8 cellular contexts compared by ENCODE assay signal in genomic region chr2:27086722-27087446, GRCh38. TPM values are rescaled to one million over a fixed set of nuclear protein-coding genes. Genes with fewer than 3 reads are reported as not detected.
DNase-seq lines count a peak whose midpoint lies in the region; ATAC-seq and TF ChIP-seq lines count a peak whose summit lies in the region.

Gene KHK (plus strand): TSS chr2:27086772. CDS start chr2:27087260, 488 bp downstream.

- 0 out of 2 replicates have a peak within 1 kb of the TSS, but pooled peaks have one; percentile 17 for H3K23ac ChIP-seq in IMR-90 (ENCODE audit: low read depth, low read length)

- BruUV-seq in IMR-90 (replicated peaks; lab: Mats Ljungman, UMichigan), result no TSS peak

- H4K91ac ChIP-seq in IMR-90 (ENCODE audit: insufficient read depth, low read depth, low read length), result peak within 1 kb of the TSS; percentile 58

- no peak within 1 kb of the TSS for H2BK20ac ChIP-seq in IMR-90 (ENCODE audit: low read depth, low read length)

- TF ChIP-seq CTCF in IMR-90 (conservative IDR thresholded peaks at IDR 0.05; ENCODE audit: low read depth, low read length) (no peak), VCaP (conservative IDR thresholded peaks at IDR 0.05) (peak; percentile 43), fibroblast of pulmonary artery (IDR thresholded peaks at IDR 0.05; ENCODE audit: low read length, missing control alignments) (no peak), osteoblast (IDR thresholded peaks at IDR 0.05; ENCODE audit: extremely low read depth, low read depth, low read length) (no peak)

- peak within 1 kb of the TSS; percentile 99 for H3K4me2 ChIP-seq in IMR-90 (ENCODE audit: low read depth, low read length)
- H3K4me2 ChIP-seq in osteoblast (ENCODE audit: insufficient read depth, low read length), result peak within 1 kb of the TSS; percentile 79

- intact Hi-C loops in IMR-90 (cut with micrococcal nuclease), result loop anchor here (1.0 to 5.0 kb wide), 2 partner anchors 37 to 240 kb away; partner anchors contain the start of gene DPYSL5

- peaks cover 0 to 21% of the 10 kb centered on the region in 2 experiments; a peak in 2 of 4 replicates for H3K79me1 ChIP-seq in IMR-90 (ENCODE audit: low read depth in 1 of 2, low read length in 2 of 2)

- H4K8ac ChIP-seq in IMR-90 (ENCODE audit: low read depth in 2 of 2, low read length in 2 of 2), result peak within 1 kb of the TSS; percentile 55 to 76; a peak in 2 of 4 replicates

- H3K36me3 Mint-ChIP-seq in CD8-positive, alpha-beta memory T cell, result peaks cover 0 to 2% (median 0%) of the 10 kb centered on the region in 3 donors

- DNase-seq in CD8-positive, alpha-beta memory T cell, result peak in 1 of 5 donors; percentile 16
- DNase-seq in IMR-90, result no peak
- no peak for DNase-seq in fibroblast of pulmonary artery (ENCODE audit: low read depth)
- peak; percentile 87 for DNase-seq in osteoblast (ENCODE audit: insufficient read length, low spot score, missing footprints)
- no peak for DNase-seq in NCI-H1930 (lab: John Stamatoyannopoulos, UW)

- peak within 1 kb of the TSS; percentile 52 to 94 (median 77) for H3K27ac Mint-ChIP-seq in CD8-positive, alpha-beta memory T cell

- no peaks in the 10 kb centered on the region for H3K27me3 ChIP-seq in CD8-positive, alpha-beta memory T cell (ENCODE audit: insufficient read depth, low read length, poor library complexity, severe bottlenecking)
- H3K27me3 ChIP-seq in IMR-90 (ENCODE audit: control insufficient read depth, insufficient read depth, low read length), result no peaks in the 10 kb centered on the region
- H3K27me3 ChIP-seq in osteoblast (ENCODE audit: insufficient read depth, low read length), result no peaks in the 10 kb centered on the region

- POLR2A ChIA-PET in CD8-positive, alpha-beta memory T cell (lab: Charles Lee), result interaction anchor here (0.9 to 3.8 kb wide), 7 partner anchors 9 to 285 kb away, joined by 3 to 24 read pairs (median 3); partner anchors contain the start of genes AGBL5 and OST4
- POLR2A ChIA-PET in IMR-90 (lab: Charles Lee; ENCODE audit: unreplicated experiment), result no interaction called here

- peak within 1 kb of the TSS; percentile 91 for H2AK9ac ChIP-seq in IMR-90 (replicated peaks; ENCODE audit: low read depth, low read length, poor library complexity)

- no peak within 1 kb of the TSS for H3K18ac ChIP-seq in IMR-90 (ENCODE audit: low read depth, low read length)

- no peak for TF ChIP-seq RAD21 in IMR-90 (IDR thresholded peaks at IDR 0.05; ENCODE audit: low read length)

- ATAC-seq in GM18909 (IDR thresholded peaks at IDR 0.05; ENCODE audit: poor library complexity, unreplicated experiment), result peak; percentile 7
- peak; percentile 4 for ATAC-seq in IMR-90 (ENCODE audit: low read depth)
- no peak for ATAC-seq in HG03571 (IDR thresholded peaks at IDR 0.05; ENCODE audit: unreplicated experiment)

- peaks cover 3% of the 10 kb centered on the region for H3K79me2 ChIP-seq in osteoblast (ENCODE audit: insufficient read depth, low read length)

- H3K9ac ChIP-seq in IMR-90 (ENCODE audit: low read depth, low read length), result peak within 1 kb of the TSS; percentile 65

- H4K20me1 ChIP-seq in IMR-90 (ENCODE audit: insufficient read depth, low read length) (peaks cover 2% of the 10 kb centered on the region; the same call in 1 of the 2 replicates), osteoblast (ENCODE audit: insufficient read depth, low read length) (peaks cover 20% of the 10 kb centered on the region)

- no peaks in the 10 kb centered on the region for H3K9me3 ChIP-seq in CD8-positive, alpha-beta memory T cell (ENCODE audit: low read length)
- H3K9me3 ChIP-seq in IMR-90 (ENCODE audit: control insufficient read depth, insufficient read depth, low read length) (no peaks in the 10 kb centered on the region), osteoblast (ENCODE audit: low read depth, low read length) (no peaks in the 10 kb centered on the region)

- 3% methylated on average over 27 of the region's 49 CpGs; no CpG with 5 or more reads in 1 of the 2 experiments for WGBS in IMR-90 (ENCODE audit: extremely low coverage in 2 of 2, insufficient read length in 1 of 2), 2 experiments

- no peaks in the 10 kb centered on the region for H3K9me3 Mint-ChIP-seq in CD8-positive, alpha-beta memory T cell

- peak within 1 kb of the TSS; percentile 75 for H3K27ac ChIP-seq in CD8-positive, alpha-beta memory T cell (ENCODE audit: low read depth, low read length)
- H3K27ac ChIP-seq in IMR-90 (ENCODE audit: insufficient read depth, low read length) (peak within 1 kb of the TSS; percentile 64), VCaP (peak within 1 kb of the TSS; percentile 73), osteoblast (ENCODE audit: low read depth, low read length) (peak within 1 kb of the TSS; percentile 17)

- no peak within 1 kb of the TSS for H4K5ac ChIP-seq in IMR-90 (ENCODE audit: low read depth, low read length)

- peak within 1 kb of the TSS; percentile 67 for H3K4me3 ChIP-seq in CD8-positive, alpha-beta memory T cell (ENCODE audit: low read length)
- H3K4me3 ChIP-seq in IMR-90 (ENCODE audit: insufficient read depth, low read depth, low read length), result peak within 1 kb of the TSS; percentile 58
- H3K4me3 ChIP-seq in fibroblast of pulmonary artery (replicated peaks; ENCODE audit: low read depth, low read length), result peak within 1 kb of the TSS; percentile 45
- H3K4me3 ChIP-seq in osteoblast (ENCODE audit: insufficient read depth, low read length), result peak within 1 kb of the TSS; percentile 73

- peaks cover 25% of the 10 kb centered on the region for H3K4me1 ChIP-seq in CD8-positive, alpha-beta memory T cell (ENCODE audit: insufficient read depth, low read length)
- H3K4me1 ChIP-seq in IMR-90 (ENCODE audit: control insufficient read depth, insufficient read depth, low read length), result peaks cover 6% of the 10 kb centered on the region
- H3K4me1 ChIP-seq in osteoblast (ENCODE audit: insufficient read depth, low read length), result peaks cover 4% of the 10 kb centered on the region

- H3K36me3 ChIP-seq in CD8-positive, alpha-beta memory T cell (ENCODE audit: insufficient read depth, low read length), result no peaks in the 10 kb centered on the region
- H3K36me3 ChIP-seq in IMR-90 (ENCODE audit: control insufficient read depth, insufficient read depth, low read length) (peaks cover 18% of the 10 kb centered on the region; the same call in 1 of the 2 replicates), osteoblast (ENCODE audit: insufficient read depth, low read length) (peaks cover 20% of the 10 kb centered on the region)

- H3K4me1 Mint-ChIP-seq in CD8-positive, alpha-beta memory T cell, result peaks cover 18 to 19% (median 19%) of the 10 kb centered on the region in 3 donors

- H2AFZ ChIP-seq in IMR-90 (replicated peaks; ENCODE audit: low read length, poor library complexity) (peak within 1 kb of the TSS; percentile 86), osteoblast (ENCODE audit: low read length) (no peak within 1 kb of the TSS)

- H2BK5ac ChIP-seq in IMR-90 (ENCODE audit: low read depth, low read length, poor library complexity, severe bottlenecking), result peak within 1 kb of the TSS; percentile 36

- CTCF ChIA-PET in CD8-positive, alpha-beta memory T cell (lab: Charles Lee), result interaction anchor here (0.8 to 3.8 kb wide), 18 partner anchors 12 to 216 kb away, joined by 3 to 16 read pairs (median 4); partner anchors contain the start of genes ABHD1, AGBL5, OST4 and PREB
- CTCF ChIA-PET in IMR-90 (lab: Yijun Ruan, JAX), result interaction anchor here (0.6 to 0.7 kb wide), 2 partner anchors 89 to 212 kb away, joined by 3 read pairs; no protein-coding TSS in a partner anchor

- no peak for TF ChIP-seq POLR2A in IMR-90 (IDR thresholded peaks at IDR 0.05; ENCODE audit: low read depth, low read length)

- no peaks in the 10 kb centered on the region for H3K27me3 Mint-ChIP-seq in CD8-positive, alpha-beta memory T cell

- no peak within 1 kb of the TSS for H2BK15ac ChIP-seq in IMR-90 (ENCODE audit: low read depth, low read length)

- H3K14ac ChIP-seq in IMR-90 (replicated peaks; ENCODE audit: low read depth, low read length), result 0 out of 2 replicates have a peak within 1 kb of the TSS, but pooled peaks have one; percentile 11

- H3K4ac ChIP-seq in IMR-90 (ENCODE audit: low read depth, low read length), result peak within 1 kb of the TSS; percentile 63

- in situ Hi-C loops in IMR-90 (cut with MboI; ENCODE audit: low sequenced_read_pairs), result no loop called here

- no peak within 1 kb of the TSS for H2BK120ac ChIP-seq in IMR-90 (ENCODE audit: low read depth, low read length)

- H2AK5ac ChIP-seq in IMR-90 (ENCODE audit: low read depth, low read length), result peak within 1 kb of the TSS; percentile 51

- no peak within 1 kb of the TSS for H3K56ac ChIP-seq in IMR-90 (ENCODE audit: extremely low read depth, insufficient read depth, low read length)

- no peaks in the 10 kb centered on the region; the same call in 1 of the 2 replicates for H3K9me1 ChIP-seq in IMR-90 (ENCODE audit: insufficient read depth, low read length)

- peak within 1 kb of the TSS; percentile 79 to 94 (median 84) for H3K4me3 Mint-ChIP-seq in CD8-positive, alpha-beta memory T cell

- dilution Hi-C loops in IMR-90 (cut with HindIII; ENCODE audit: low sequenced_read_pairs, unreplicated experiment), result no loop called here

TF ChIP-seq in IMR-90, 13 proteins besides CTCF, POLR2A, EP300 and RAD21:
- TF ChIP-seq RFX5 (IDR thresholded peaks at IDR 0.05; ENCODE audit: low read depth, low read length), result no peak
- TF ChIP-seq CEBPB (IDR thresholded peaks at IDR 0.05; ENCODE audit: low read depth, low read length), result no peak
- TF ChIP-seq, protein P1, sequence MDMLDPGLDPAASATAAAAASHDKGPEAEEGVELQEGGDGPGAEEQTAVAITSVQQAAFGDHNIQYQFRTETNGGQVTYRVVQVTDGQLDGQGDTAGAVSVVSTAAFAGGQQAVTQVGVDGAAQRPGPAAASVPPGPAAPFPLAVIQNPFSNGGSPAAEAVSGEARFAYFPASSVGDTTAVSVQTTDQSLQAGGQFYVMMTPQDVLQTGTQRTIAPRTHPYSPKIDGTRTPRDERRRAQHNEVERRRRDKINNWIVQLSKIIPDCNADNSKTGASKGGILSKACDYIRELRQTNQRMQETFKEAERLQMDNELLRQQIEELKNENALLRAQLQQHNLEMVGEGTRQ (IDR thresholded peaks at IDR 0.05; ENCODE audit: low read depth, low read length), result no peak
- TF ChIP-seq RCOR1 (IDR thresholded peaks at IDR 0.05; ENCODE audit: insufficient replicate concordance, low read length), result no peak
- no peak for TF ChIP-seq SMC3 (IDR thresholded peaks at IDR 0.05; ENCODE audit: low read depth, low read length)

RNA-seq across cellular contexts. Expression of gene KHK, which starts in this region (rescaled TPM):
- total RNA-seq in CD8-positive, alpha-beta memory T cell, result 10 to 100 TPM; 14.5 to 17.8 TPM
- 6.5 TPM for polyA plus RNA-seq in CD8-positive, alpha-beta memory T cell
- 0.56 and 0.72 TPM in 2 replicates for total RNA-seq in IMR-90 (2012; rRNA removed)
- 0.80 and 0.82 TPM in 2 replicates for polyA plus RNA-seq in IMR-90 (2012; rRNA removed)
- 0.58 and 0.95 TPM in 2 replicates for polyA plus RNA-seq in IMR-90 (2012; cell fraction: cytosol; rRNA removed)
- 0.68 and 1.2 TPM in 2 replicates for polyA plus RNA-seq in IMR-90 (2012; cell fraction: nucleus; rRNA removed; ENCODE audit: low replicate concordance)
- 0.29 and 0.36 TPM in 2 replicates for total RNA-seq in osteoblast

Comparison
In these comparisons a context has a peak if more than half of its experiments do, and no peak if none do; other contexts are left out.
1. Peak in DNase-seq, H3K4me3 ChIP-seq, H3K27ac ChIP-seq and H3K4me2 ChIP-seq in osteoblast; RNA of the gene not detected or under 1 TPM.
2. H3K27ac ChIP-seq: peak in every context shown above with its lines; median percentile 75 in CD8-positive, alpha-beta memory T cell; 73 in VCaP; 64 in IMR-90; 17 in osteoblast.